8 cellular contexts compared by ENCODE assay signal in the genomic region with DNA sequence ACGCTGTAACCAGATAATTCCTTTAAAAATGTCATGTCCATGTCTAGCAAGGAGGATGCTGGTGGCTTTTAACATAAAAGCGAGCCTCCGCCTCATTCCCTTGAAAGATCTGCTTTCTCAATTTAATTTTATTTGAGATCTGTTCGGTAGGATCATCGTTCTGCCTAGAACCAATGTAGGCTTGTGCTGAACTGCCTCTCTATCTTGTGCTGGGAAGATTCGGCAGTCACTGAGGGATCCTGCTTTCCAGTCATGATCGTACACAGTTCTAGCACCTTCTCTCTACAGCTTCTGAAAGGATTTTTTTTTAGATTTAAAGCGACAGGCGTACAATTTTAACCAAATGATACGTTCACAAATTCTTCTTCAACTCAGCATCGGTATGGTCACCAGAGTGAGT. TPM values are rescaled to one million over a fixed set of nuclear protein-coding genes. Genes with fewer than 3 reads are reported as not detected.
A peak's percentile ranks its signal among the peaks of the same experiment; 100 is the strongest.
DNase-seq lines count a peak whose midpoint lies in the region; FAIRE-seq and TF ChIP-seq lines count a peak whose summit lies in the region.

No MANE protein-coding gene starts in this region.

- H3K9me3 ChIP-seq in prostate gland, result no peaks in the 10 kb centered on the region
- no peaks in the 10 kb centered on the region for H3K9me3 ChIP-seq in HAP-1

- no peak for TF ChIP-seq CTCF in glutamatergic neuron (IDR thresholded peaks at IDR 0.05; ENCODE audit: partially characterized antibody, unreplicated experiment)
- TF ChIP-seq CTCF in prostate gland (IDR thresholded peaks at IDR 0.05), result no peak

- no peak for TF ChIP-seq POLR2A in prostate gland (IDR thresholded peaks at IDR 0.05)

- in situ Hi-C loops in HAP-1 (cut with MboI; ENCODE audit: low sequenced_read_pairs), result no loop called here

- WGBS in prostate gland, result 18% methylated on average over 11 of the region's 11 CpGs

- H3K4me3 ChIP-seq in prostate gland (peak overlapping the region; percentile 18 to 19), HAP-1 (no peak overlapping the region)

- H3K4me3 Mint-ChIP-seq in glutamatergic neuron (ENCODE audit: unreplicated experiment), result peak overlapping the region; percentile 81

- peaks cover 4% of the 10 kb centered on the region for H3K9me3 Mint-ChIP-seq in glutamatergic neuron (ENCODE audit: unreplicated experiment)

- H3K4me1 ChIP-seq in prostate gland (replicated peaks) (no peaks in the 10 kb centered on the region), HAP-1 (peaks cover 12% of the 10 kb centered on the region)

- peak overlapping the region; percentile 68 to 71 for H3K27ac ChIP-seq in prostate gland

- H3K4me1 Mint-ChIP-seq in glutamatergic neuron (ENCODE audit: low read depth, unreplicated experiment), result peaks cover 22% of the 10 kb centered on the region

- intact Hi-C loops in prostate gland (cut with DNase I), result no loop called here

- H3K36me3 ChIP-seq in prostate gland, result no peaks in the 10 kb centered on the region
- H3K36me3 ChIP-seq in HAP-1 (replicated peaks), result no peaks in the 10 kb centered on the region

- H3K27me3 ChIP-seq in prostate gland (replicated peaks; ENCODE audit: insufficient read depth) (no peaks in the 10 kb centered on the region), HAP-1 (ENCODE audit: low read depth) (no peaks in the 10 kb centered on the region)

- DNase-seq in EL (peak; percentile 44), glutamatergic neuron (no peak), prostate gland (ENCODE audit: low spot score) (no peak), T-helper 2 cell (no peak), DMS 273 (lab: John Stamatoyannopoulos, UW; ENCODE audit: unreplicated experiment) (no peak), HAP-1 (ENCODE audit: low spot score in 2 of 2) (no peak)
- no peak for DNase-seq in activated CD8-positive, alpha-beta memory T cell treated with anti-CD3 and anti-CD28 coated beads, Interleukin-2, amount 50 U/mL, for 4 hours

- H3K27me3 Mint-ChIP-seq in glutamatergic neuron (ENCODE audit: unreplicated experiment), result no peaks in the 10 kb centered on the region

- no peaks in the 10 kb centered on the region for H3K36me3 Mint-ChIP-seq in glutamatergic neuron (ENCODE audit: unreplicated experiment)

- peak; percentile 89 for FAIRE-seq in TTC549 (lab: Jason Lieb, UNC)

- peak overlapping the region; percentile 93 for H3K27ac Mint-ChIP-seq in glutamatergic neuron (ENCODE audit: unreplicated experiment)

RNA-seq across cellular contexts. Expression of a gene that starts 54.3 kb away (rescaled TPM):
- total RNA-seq in glutamatergic neuron (ENCODE audit: unreplicated experiment), result 224 TPM
- 100 to 1,000 TPM; 538 to 621 TPM for total RNA-seq in prostate gland
